In the genomic region with DNA sequence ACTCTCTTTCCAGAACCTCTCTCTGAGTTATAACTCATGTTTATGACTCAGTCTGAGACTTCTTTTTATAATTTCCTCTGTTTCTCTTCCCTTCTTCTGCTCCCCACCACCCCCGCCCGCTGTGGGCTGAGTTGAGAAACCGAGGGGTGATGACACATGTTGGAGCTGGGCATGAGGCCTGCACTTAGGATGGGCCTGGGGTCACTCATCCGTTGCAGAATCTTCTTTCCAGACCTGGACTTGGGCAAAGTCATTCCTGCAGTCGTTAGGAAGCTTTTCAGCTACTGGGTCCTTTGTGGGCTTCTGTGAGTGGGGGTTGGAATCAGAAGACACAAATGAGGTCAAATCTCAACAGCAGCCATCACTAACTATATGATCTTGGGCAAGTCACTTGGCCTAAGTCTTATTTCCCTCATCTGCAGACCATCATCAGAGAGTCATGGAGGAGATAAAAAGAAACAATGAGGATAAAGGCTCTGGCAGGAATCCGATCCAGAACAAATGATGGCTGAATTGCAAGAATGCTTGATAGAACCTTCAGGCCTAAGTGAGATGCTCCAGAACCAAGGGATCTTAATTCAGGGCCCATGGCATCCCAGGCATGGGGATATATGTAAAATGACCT, we compare ENCODE assay signal across 8 cellular contexts. TPM values are rescaled to one million over a fixed set of nuclear protein-coding genes. Genes with fewer than 3 reads are reported as not detected.
DNase-seq lines count a peak whose midpoint lies in the region; TF ChIP-seq lines count a peak whose summit lies in the region.

No MANE protein-coding gene starts in this region.

- H3K9ac ChIP-seq in Loucy (ENCODE audit: low read depth, low read length, poor library complexity, severe bottlenecking): no peak overlapping the region

- H2AFZ ChIP-seq in Loucy (ENCODE audit: low read length): 0 out of 2 replicates have a peak overlapping the region, but pooled peaks have one; percentile 27

- no peak overlapping the region for H3K27ac ChIP-seq in stomach

- intact Hi-C loops in stomach (cut with DNase I; ENCODE audit: low total_unique reads): no loop called here

- no peaks in the 10 kb centered on the region for H3K79me2 ChIP-seq in Loucy (ENCODE audit: insufficient read depth, low read length)

- no peaks in the 10 kb centered on the region for H3K9me2 ChIP-seq in Loucy (replicated peaks; ENCODE audit: low read depth, low read length)

- H3K36me3 ChIP-seq in Loucy (ENCODE audit: insufficient read depth, low read length) (no peaks in the 10 kb centered on the region), stomach (no peaks in the 10 kb centered on the region)

- WGBS in stomach, 5 donors: 65 to 73% (median 72%) methylated on average over 6 of the region's 6 CpGs

- H4K20me1 ChIP-seq in Loucy (ENCODE audit: insufficient read depth, low read length, poor library complexity, severe bottlenecking): no peaks in the 10 kb centered on the region

- no peaks in the 10 kb centered on the region for H3K27me3 ChIP-seq in Loucy (ENCODE audit: insufficient read depth, low read length, poor library complexity, severe bottlenecking)
- H3K27me3 ChIP-seq in stomach: no peaks in the 10 kb centered on the region

- no peak overlapping the region for H3K4me3 ChIP-seq in Loucy (ENCODE audit: low read length, poor library complexity, severe bottlenecking)
- H3K4me3 ChIP-seq in skeletal muscle cell (ENCODE audit: low read depth, low read length): no peak overlapping the region
- no peak overlapping the region for H3K4me3 ChIP-seq in stomach

- DNase-seq in EH (ENCODE audit: low read depth): peak; percentile 74
- peak; percentile 66 for DNase-seq in activated T-helper 9 cell treated with anti-CD3 and anti-CD28 coated beads, Interleukin-2, amount 50 U/mL, for 16 hours (ENCODE audit: low read depth)
- peak; percentile 60 for DNase-seq in skeletal muscle cell (ENCODE audit: low read depth)
- no peak for DNase-seq in COR-L47 (lab: John Stamatoyannopoulos, UW)
- DNase-seq in stomach: no peak
- no peak for DNase-seq in cortex of kidney (lab: John Stamatoyannopoulos, UW)
- DNase-seq in NCI-H748 treated with DMSO at 0.1 percent for 48 hours (lab: John Stamatoyannopoulos, UW): no peak

- no peak for TF ChIP-seq EP300 in stomach (IDR thresholded peaks at IDR 0.05)

- no peak for TF ChIP-seq CTCF in Loucy (conservative IDR thresholded peaks at IDR 0.05; ENCODE audit: low read length)
- TF ChIP-seq CTCF in stomach (IDR thresholded peaks at IDR 0.05): no peak

- no peaks in the 10 kb centered on the region for H3F3A ChIP-seq in Loucy (ENCODE audit: low read depth)

- peaks cover 6% of the 10 kb centered on the region for H3K4me1 ChIP-seq in Loucy (ENCODE audit: insufficient read depth, low read length, poor library complexity, severe bottlenecking)
- H3K4me1 ChIP-seq in stomach: no peaks in the 10 kb centered on the region

- no peak overlapping the region for H3K4me2 ChIP-seq in Loucy (ENCODE audit: low read depth, low read length, poor library complexity, severe bottlenecking)

- no peak for TF ChIP-seq POLR2A in stomach (IDR thresholded peaks at IDR 0.05)

- H3K9me3 ChIP-seq in Loucy (ENCODE audit: insufficient read depth, low read depth, low read length) (no peaks in the 10 kb centered on the region; the same call in 1 of the 2 replicates), stomach (no peaks in the 10 kb centered on the region)

RNA-seq across cellular contexts. Expression of a gene that starts 53.4 kb away (rescaled TPM):
- total RNA-seq in stomach: 100 to 1,000 TPM in 1 of 5 donors, 10 to 100 TPM in 4; 15.2 to 769 (median 46.7) TPM
- polyA plus RNA-seq in stomach: 10 to 100 TPM; 21.4 to 37.9 (median 25.5) TPM

Comparison
In these comparisons a context has a peak if more than half of its experiments do, and no peak if none do; other contexts are left out.
1. DNase-seq: peak in EH (single experiment), activated T-helper 9 cell treated with anti-CD3 and anti-CD28 coated beads, Interleukin-2, amount 50 U/mL, for 16 hours (single experiment) and skeletal muscle cell (single experiment); none in COR-L47 (single experiment), stomach (single experiment), cortex of kidney (single experiment) and NCI-H748 treated with DMSO at 0.1 percent for 48 hours (single experiment).